In genomic region chr1:111747947-111748346, GRCh38 we compare ENCODE assay signal across 16 cellular contexts.
"Had no signal": no experiment of that assay in that cellular context is flagged by ENCODE, and none has a peak within 500 bp of the region (broad histone marks: within the 10 kb centered on the region; RNA-seq: fewer than 3 reads in every experiment).

No MANE protein-coding gene starts in this region.

- H3K4me3 Mint-ChIP-seq: activated CD8-positive, alpha-beta memory T cell treated with anti-CD3 and anti-CD28 coated beads, Interleukin-2, amount 10 ng/mL, durations not matched to agents 7 days and 5 days; activated CD8-positive, alpha-beta T cell treated with anti-CD3 and anti-CD28 coated beads, Interleukin-2, amount 10 ng/mL, durations not matched to agents 7 days and 5 days; activated naive CD4-positive, alpha-beta T cell treated with anti-CD3 and anti-CD28 coated beads, Interleukin-2, amount 50 U/mL, for 24 hours; activated naive CD8-positive, alpha-beta T cell treated with anti-CD3 and anti-CD28 coated beads, Interleukin-2, amount 50 U/mL, for 24 hours; effector memory CD8-positive, alpha-beta T cell; memory B cell; natural killer cell; stimulated activated naive B cell treated with anti-CD40 and anti-IgM and Interleukin-4, amounts not matched to agents 10 μg/mL and 1 μg/mL and 100 μg/mL, for 72 hours; T-helper 1 cell treated with Interleukin-12 subunit alpha and Interleukin-12 subunit beta and Interleukin-4 antibody, amounts not matched to agents 30 μg/mL and 1 μg/mL, for 36 hours; WTC11 had no signal

- H3K27me3 Mint-ChIP-seq: activated naive CD4-positive, alpha-beta T cell treated with anti-CD3 and anti-CD28 coated beads, Interleukin-2, amount 50 U/mL, for 24 hours; activated naive CD8-positive, alpha-beta T cell treated with anti-CD3 and anti-CD28 coated beads, Interleukin-2, amount 50 U/mL, for 24 hours; effector memory CD8-positive, alpha-beta T cell; memory B cell had no signal

- H3K27me3 ChIP-seq: gastrocnemius medialis, stomach, tibial nerve had no signal

- H3K9me3 Mint-ChIP-seq: activated naive CD4-positive, alpha-beta T cell treated with anti-CD3 and anti-CD28 coated beads, Interleukin-2, amount 50 U/mL, for 24 hours; activated naive CD8-positive, alpha-beta T cell treated with anti-CD3 and anti-CD28 coated beads, Interleukin-2, amount 50 U/mL, for 24 hours; activated T-helper 2 cell treated with anti-CD3 and anti-CD28 coated beads, Interferon-gamma antibody, Interleukin-2, Interleukin-4, amounts not matched to agents 10 μg/mL and 5 μg/mL and 100 μg/mL, durations not matched to agents 14 hours and 24 hours and 36 hours; effector memory CD8-positive, alpha-beta T cell; memory B cell; natural killer cell; T-helper 1 cell treated with Interleukin-12 subunit alpha and Interleukin-12 subunit beta and Interleukin-4 antibody, amounts not matched to agents 30 μg/mL and 1 μg/mL, for 36 hours; WTC11 had no signal

- H3K27ac ChIP-seq: gastrocnemius medialis had no signal

- DNase-seq: cortex of kidney, natural killer cell, posterior cingulate gyrus had no signal

- H3K36me3 Mint-ChIP-seq: activated CD8-positive, alpha-beta memory T cell treated with anti-CD3 and anti-CD28 coated beads, Interleukin-2, amount 10 ng/mL, durations not matched to agents 7 days and 5 days; activated naive CD4-positive, alpha-beta T cell treated with anti-CD3 and anti-CD28 coated beads, Interleukin-2, amount 50 U/mL, for 24 hours; memory B cell; natural killer cell; WTC11 had no signal

- H3K4me1 Mint-ChIP-seq: activated naive CD4-positive, alpha-beta T cell treated with anti-CD3 and anti-CD28 coated beads, Interleukin-2, amount 50 U/mL, for 24 hours; activated naive CD8-positive, alpha-beta T cell treated with anti-CD3 and anti-CD28 coated beads, Interleukin-2, amount 50 U/mL, for 24 hours had no signal

- H3K36me3 ChIP-seq: gastrocnemius medialis, stomach, tibial nerve had no signal

- H3K9me3 ChIP-seq: gastrocnemius medialis, stomach, tibial nerve had no signal

- H3K27ac Mint-ChIP-seq: activated CD8-positive, alpha-beta memory T cell treated with anti-CD3 and anti-CD28 coated beads, Interleukin-2, amount 10 ng/mL, durations not matched to agents 7 days and 5 days; activated CD8-positive, alpha-beta T cell treated with anti-CD3 and anti-CD28 coated beads, Interleukin-2, amount 10 ng/mL, durations not matched to agents 7 days and 5 days; activated naive CD8-positive, alpha-beta T cell treated with anti-CD3 and anti-CD28 coated beads, Interleukin-2, amount 50 U/mL, for 24 hours; activated T-helper 2 cell treated with anti-CD3 and anti-CD28 coated beads, Interferon-gamma antibody, Interleukin-2, Interleukin-4, amounts not matched to agents 10 μg/mL and 5 μg/mL and 100 μg/mL, durations not matched to agents 14 hours and 24 hours and 36 hours; effector memory CD8-positive, alpha-beta T cell; T-helper 1 cell treated with Interleukin-12 subunit alpha and Interleukin-12 subunit beta and Interleukin-4 antibody, amounts not matched to agents 30 μg/mL and 1 μg/mL, for 36 hours; WTC11 had no signal

- H3K4me3 ChIP-seq: gastrocnemius medialis, stomach, tibial nerve had no signal
